Comparison of ENCODE assay signal across 24 cellular contexts in the genomic region with DNA sequence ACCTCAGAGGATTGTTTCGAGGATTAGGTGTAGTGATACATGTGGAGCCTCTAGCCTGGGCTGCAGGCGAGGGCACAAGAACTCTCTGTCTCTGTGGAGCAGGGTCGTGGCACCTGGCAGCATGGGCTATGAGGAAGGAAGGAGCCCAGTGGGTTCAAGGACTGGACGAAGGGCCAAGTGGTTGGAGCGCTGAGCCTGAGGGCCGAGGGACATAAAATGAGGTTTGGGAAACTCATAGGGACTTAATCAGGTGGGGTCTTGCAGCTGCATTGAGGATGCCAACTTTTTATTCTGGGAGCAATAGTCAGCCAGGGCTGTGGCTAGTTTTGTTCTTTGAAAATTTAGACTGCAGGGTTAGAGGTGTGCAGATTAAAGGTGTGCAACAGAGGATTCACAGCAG.
"Had no signal": no experiment of that assay in that cellular context is flagged by ENCODE, and none has a peak within 500 bp of the region (broad histone marks: within the 10 kb centered on the region; RNA-seq: fewer than 3 reads in every experiment).

No MANE protein-coding gene starts in this region.

- H3K4me1 ChIP-seq: colonic mucosa, foreskin keratinocyte had no signal

- H3K4me3 Mint-ChIP-seq: dendritic cell treated with granulocyte-macrophage colony-stimulating factor and Interleukin-4, amounts not matched to agents 40 ng/mL and 50 ng/mL, for 4 days; effector memory CD8-positive, alpha-beta T cell; endodermal cell had no signal

- H3K9me3 ChIP-seq: colonic mucosa, esophagus muscularis mucosa, esophagus squamous epithelium, gastrocnemius medialis, gastroesophageal sphincter, heart right ventricle had no signal

- ATAC-seq: effector memory CD8-positive, alpha-beta T cell; esophagus mucosa; foreskin keratinocyte; gastrocnemius medialis; gastroesophageal sphincter; heart right ventricle had no signal

- H3K27ac ChIP-seq: colonic mucosa, dorsolateral prefrontal cortex, epithelial cell of prostate, esophagus muscularis mucosa, esophagus squamous epithelium, foreskin keratinocyte, gastrocnemius medialis, gastroesophageal sphincter, heart right ventricle, hepatocyte had no signal

- H3K36me3 ChIP-seq: colonic mucosa, esophagus muscularis mucosa, esophagus squamous epithelium, gastrocnemius medialis, gastroesophageal sphincter, heart right ventricle had no signal

- H3K4me1 Mint-ChIP-seq: endodermal cell had no signal

- H3K27me3 ChIP-seq: colonic mucosa, esophagus muscularis mucosa, foreskin keratinocyte, gastrocnemius medialis, gastroesophageal sphincter, heart right ventricle, hepatocyte had no signal

- H3K4me3 ChIP-seq: colonic mucosa, dorsolateral prefrontal cortex, esophagus muscularis mucosa, esophagus squamous epithelium, gastrocnemius medialis, gastroesophageal sphincter, heart right ventricle, hepatocyte had no signal

- H3K27ac Mint-ChIP-seq: dendritic cell treated with granulocyte-macrophage colony-stimulating factor and Interleukin-4, amounts not matched to agents 40 ng/mL and 50 ng/mL, for 4 days; effector memory CD8-positive, alpha-beta T cell; endodermal cell had no signal

- DNase-seq: colonic mucosa; cortex of kidney; dermis blood vessel endothelial cell; effector CD4-positive, alpha-beta T cell; effector CD8-positive, alpha-beta T cell; effector memory CD4-positive, alpha-beta T cell; effector memory CD8-positive, alpha-beta T cell; endodermal cell; erythroblast; esophagus squamous epithelium; foreskin fibroblast; foreskin keratinocyte; foreskin melanocyte; gastrocnemius medialis; glutamatergic neuron; head of caudate nucleus; heart right ventricle had no signal
